8 cellular contexts compared by ENCODE assay signal in the genomic region with DNA sequence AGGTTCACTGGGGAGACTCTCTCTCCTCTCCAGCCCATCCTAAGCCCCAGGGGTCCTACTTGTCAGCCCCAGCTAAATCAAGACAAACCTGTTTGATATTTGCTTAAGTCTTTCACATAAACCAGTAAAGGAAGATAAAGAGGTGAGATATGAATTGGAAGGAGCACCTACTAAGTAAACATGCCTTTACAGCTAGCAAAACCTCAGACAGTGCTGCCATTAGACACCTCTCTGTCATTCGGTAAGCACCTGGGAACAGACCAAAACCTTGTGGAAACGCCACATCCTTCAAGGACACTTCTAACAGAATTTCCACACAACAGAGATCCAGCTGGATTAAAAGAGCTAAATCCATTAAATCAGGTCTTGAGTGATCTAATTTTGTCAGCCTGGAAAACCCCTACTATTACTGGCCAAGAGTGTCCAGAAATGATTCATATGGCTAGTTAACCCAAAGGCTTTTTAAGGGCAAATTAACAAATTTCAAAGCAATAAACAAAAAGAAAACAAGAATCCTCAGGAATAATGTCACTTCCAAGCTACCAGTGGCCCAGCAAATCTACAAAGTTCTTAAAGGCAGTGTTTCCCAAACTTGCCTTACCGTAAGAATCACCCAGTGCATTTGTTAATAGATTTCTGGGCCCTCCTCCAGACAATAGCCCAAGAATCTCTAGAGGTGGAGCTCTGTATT. TPM values are rescaled to one million over a fixed set of nuclear protein-coding genes. Genes with fewer than 3 reads are reported as not detected.
A peak's percentile ranks its signal among the peaks of the same experiment; 100 is the strongest.
DNase-seq lines count a peak whose midpoint lies in the region; ATAC-seq lines count a peak whose summit lies in the region.

No MANE protein-coding gene starts in this region.

- no peak overlapping the region for H3K4me2 ChIP-seq in trophoblast cell (ENCODE audit: low read length)

- no peak overlapping the region for H2AK5ac ChIP-seq in trophoblast cell (ENCODE audit: low read length)

- H3K23ac ChIP-seq in trophoblast cell (ENCODE audit: low read length) = no peak overlapping the region

- peak overlapping the region; percentile 58 for H2BK5ac ChIP-seq in trophoblast cell (ENCODE audit: low read depth, low read length, poor library complexity)

- H3K4me3 ChIP-seq in trophoblast cell (ENCODE audit: low read depth, low read length) = no peak overlapping the region

- H2BK120ac ChIP-seq in trophoblast cell (ENCODE audit: insufficient read depth, low read length, poor library complexity) = no peak overlapping the region

- no peaks in the 10 kb centered on the region for H3K9me3 ChIP-seq in trophoblast cell (ENCODE audit: insufficient read depth, low read depth, low read length)

- H3K4ac ChIP-seq in trophoblast cell (ENCODE audit: low read depth, low read length) = peak overlapping the region; percentile 14

- no peak overlapping the region for H2BK12ac ChIP-seq in trophoblast cell (ENCODE audit: low read length)

- no peaks in the 10 kb centered on the region for H3K27me3 ChIP-seq in trophoblast cell (ENCODE audit: insufficient read depth, low read length)

- DNase-seq in COLO668 (lab: John Stamatoyannopoulos, UW; ENCODE audit: unreplicated experiment) (peak; percentile 16), NCI-H345 treated with DMSO at 0.1 percent for 48 hours (lab: John Stamatoyannopoulos, UW; ENCODE audit: unreplicated experiment) (peak; percentile 10), epithelial cell of prostate (ENCODE audit: low read depth, low spot score) (peak; percentile 62), trophoblast cell (peak in 1 of 2 donors; percentile 45), retina (no peak)

- ATAC-seq in HG03469 (IDR thresholded peaks at IDR 0.05; ENCODE audit: unreplicated experiment) (no peak), HG02840 (IDR thresholded peaks at IDR 0.05; ENCODE audit: low FRiP score, unreplicated experiment) (no peak), HG03097 (IDR thresholded peaks at IDR 0.05; ENCODE audit: low FRiP score, unreplicated experiment) (no peak)

- H3K9ac ChIP-seq in trophoblast cell (ENCODE audit: low read length) = no peak overlapping the region

- no peak overlapping the region for H4K8ac ChIP-seq in trophoblast cell (ENCODE audit: low read depth, low read length)

- H3K4me1 ChIP-seq in trophoblast cell (ENCODE audit: control insufficient read depth in 1 of 2, insufficient read depth in 2 of 2, low read length in 2 of 2) = peaks cover 6 to 11% of the 10 kb centered on the region in 2 experiments

- H4K12ac ChIP-seq in trophoblast cell (ENCODE audit: low read depth, low read length) = no peak overlapping the region

- peaks cover 0 to 2% of the 10 kb centered on the region in 2 experiments for H3K36me3 ChIP-seq in trophoblast cell (ENCODE audit: control insufficient read depth in 1 of 2, insufficient read depth in 2 of 2, low read length in 2 of 2)

- H4K91ac ChIP-seq in trophoblast cell (ENCODE audit: low read depth, low read length) = no peak overlapping the region

- peaks cover 13% of the 10 kb centered on the region for H3K79me2 ChIP-seq in trophoblast cell (ENCODE audit: control insufficient read depth, insufficient read depth, low read length, poor library complexity)

- no peak overlapping the region for H2AFZ ChIP-seq in trophoblast cell (ENCODE audit: insufficient read depth, low read length, poor library complexity)

- no CpG with 5 or more reads among the region's 3 CpGs for WGBS in trophoblast cell (ENCODE audit: extremely low coverage, insufficient coverage, insufficient read length)

- H3K79me1 ChIP-seq in trophoblast cell (ENCODE audit: low read length) = peaks cover 18% of the 10 kb centered on the region

- no peak overlapping the region for H3K18ac ChIP-seq in trophoblast cell (ENCODE audit: low read length)

- H3K27ac ChIP-seq in epithelial cell of prostate (peak overlapping the region; percentile 94), trophoblast cell (ENCODE audit: low read depth, low read length) (peak overlapping the region; percentile 29)

- no peak overlapping the region for H3K14ac ChIP-seq in trophoblast cell (ENCODE audit: low read length)

RNA-seq across cellular contexts. Expression of a gene that starts 2.4 kb away (rescaled TPM):
- 26.9 and 27.6 TPM in 2 replicates for polyA plus RNA-seq in trophoblast cell (2013)

RNA-seq across cellular contexts. Expression of a gene that starts 44.5 kb away (rescaled TPM):
- not detected in 2 replicates for polyA plus RNA-seq in trophoblast cell (2013)

RNA-seq across cellular contexts. Expression of a gene that starts 56.5 kb away (rescaled TPM):
- polyA plus RNA-seq in trophoblast cell (2013) = 0.01 TPM in 1 of 2 replicates, not detected in the other
